Comparison of ENCODE assay signal across 8 cellular contexts in genomic region chr3:195260286-195260905, GRCh38. TPM values are rescaled to one million over a fixed set of nuclear protein-coding genes. Genes with fewer than 3 reads are reported as not detected.
DNase-seq lines count a peak whose midpoint lies in the region; ATAC-seq, FAIRE-seq and TF ChIP-seq lines count a peak whose summit lies in the region.

No MANE protein-coding gene starts in this region.

- H3K27me3 Mint-ChIP-seq in chondrocyte (ENCODE audit: low read depth), result no peaks in the 10 kb centered on the region

- peak overlapping the region; percentile 48 for H3K4me3 ChIP-seq in lung
- peak overlapping the region; percentile 55 for H3K4me3 ChIP-seq in thymus (ENCODE audit: low read length)

- H3K9me3 ChIP-seq in lung (ENCODE audit: control insufficient read depth in 2 of 2, insufficient read depth in 1 of 2, low read length in 1 of 2), result no peaks in the 10 kb centered on the region
- no peaks in the 10 kb centered on the region for H3K9me3 ChIP-seq in thymus (ENCODE audit: control insufficient read depth)

- FAIRE-seq in GM12891 (lab: Jason Lieb, UNC), result no peak

- TF ChIP-seq CTCF in chondrocyte (IDR thresholded peaks at IDR 0.05) (peak; percentile 67), lung (IDR thresholded peaks at IDR 0.05; ENCODE audit: control extremely low read depth, extremely low read depth) (no peak)

- ATAC-seq in HG03196 (IDR thresholded peaks at IDR 0.05; ENCODE audit: unreplicated experiment) (peak; percentile 3), lung (ENCODE audit: insufficient read depth, low FRiP score) (no peak)

- H3K36me3 ChIP-seq in lung (ENCODE audit: control insufficient read depth in 2 of 2, insufficient read depth in 2 of 2, low read length in 2 of 2) (peaks cover 0 to 2% of the 10 kb centered on the region in 2 donors), thymus (ENCODE audit: control insufficient read depth, insufficient read depth) (no peaks in the 10 kb centered on the region)

- DNase-seq in 8988T (peak; percentile 91), GM12891 (ENCODE audit: insufficient read length, low spot score) (peak; percentile 37), RKO (ENCODE audit: low spot score) (peak; percentile 58), chondrocyte (ENCODE audit: low spot score) (no peak), lung (ENCODE audit: low spot score) (peak; percentile 42)
- no peak for DNase-seq in stimulated activated CD4-positive, alpha-beta T cell treated with anti-CD3 and anti-CD28 coated beads, Interleukin-2, amount 100 ng/mL, for 48 hours

- no peak for TF ChIP-seq POLR2A in GM12891 (IDR thresholded peaks at IDR 0.05; ENCODE audit: low read depth, low read length)

- WGBS in lung, 2 donors, result 0 to 4% methylated on average over 36 to 41 of the region's 41 CpGs
- WGBS in thymus, result 2% methylated on average over 41 of the region's 41 CpGs

- no peaks in the 10 kb centered on the region for H3K36me3 Mint-ChIP-seq in chondrocyte (ENCODE audit: low read depth)

- H3K9me3 Mint-ChIP-seq in chondrocyte (ENCODE audit: low read depth), result no peaks in the 10 kb centered on the region

- H3K27ac ChIP-seq in lung (ENCODE audit: low read depth in 1 of 2, low read length in 1 of 2) (peak overlapping the region in 1 of 2 donors; percentile 88), thymus (ENCODE audit: low read depth) (peak overlapping the region; percentile 3)

- H3K27me3 ChIP-seq in lung (ENCODE audit: control insufficient read depth, insufficient read depth), result no peaks in the 10 kb centered on the region
- no peaks in the 10 kb centered on the region for H3K27me3 ChIP-seq in thymus (ENCODE audit: control insufficient read depth, insufficient read depth)

- peak overlapping the region; percentile 62 for H3K4me3 Mint-ChIP-seq in chondrocyte (ENCODE audit: unreplicated experiment)

- H3K4me1 ChIP-seq in lung (ENCODE audit: control insufficient read depth in 2 of 2, insufficient read depth in 2 of 2, low read length in 2 of 2) (peaks cover 0 to 9% of the 10 kb centered on the region in 2 donors), thymus (ENCODE audit: control insufficient read depth, insufficient read depth, low read length) (peaks cover 4% of the 10 kb centered on the region)

- peaks cover 39% of the 10 kb centered on the region for H3K4me1 Mint-ChIP-seq in chondrocyte (ENCODE audit: low read depth)

- H3K27ac Mint-ChIP-seq in chondrocyte (ENCODE audit: unreplicated experiment), result no peak overlapping the region

TF ChIP-seq in GM12891, 5 proteins besides CTCF, POLR2A, EP300 and RAD21:
- TF ChIP-seq POU2F2 (IDR thresholded peaks at IDR 0.05; ENCODE audit: low read depth, low read length) (0 out of 2 replicates have a peak, but pooled peaks have one; percentile 8), SPI1 (IDR thresholded peaks at IDR 0.05; ENCODE audit: low read depth, low read length) (no peak)

RNA-seq across cellular contexts. Expression of gene XXYLT1, which starts 10.6 kb away (rescaled TPM):
- 4.0 TPM for polyA plus RNA-seq in GM12891 (2012; ENCODE audit: low read depth, missing spikeins)
- total RNA-seq in chondrocyte (32.7 to 51.3 TPM (median 33.6 TPM) in 3 replicates), lung (10 to 100 TPM; 13.7 to 15.4 TPM)
- polyA plus RNA-seq in lung (1 to 10 TPM; 4.7 to 9.2 TPM), thymus (5.8 TPM)

Comparison
In these comparisons a context has a peak if more than half of its experiments do, and no peak if none do; other contexts are left out.
1. DNase-seq: peak in 8988T (single experiment), GM12891 (single experiment), RKO (single experiment) and lung (single experiment); none in chondrocyte (single experiment) and stimulated activated CD4-positive, alpha-beta T cell treated with anti-CD3 and anti-CD28 coated beads, Interleukin-2, amount 100 ng/mL, for 48 hours (0 of 2).